In the genomic region with DNA sequence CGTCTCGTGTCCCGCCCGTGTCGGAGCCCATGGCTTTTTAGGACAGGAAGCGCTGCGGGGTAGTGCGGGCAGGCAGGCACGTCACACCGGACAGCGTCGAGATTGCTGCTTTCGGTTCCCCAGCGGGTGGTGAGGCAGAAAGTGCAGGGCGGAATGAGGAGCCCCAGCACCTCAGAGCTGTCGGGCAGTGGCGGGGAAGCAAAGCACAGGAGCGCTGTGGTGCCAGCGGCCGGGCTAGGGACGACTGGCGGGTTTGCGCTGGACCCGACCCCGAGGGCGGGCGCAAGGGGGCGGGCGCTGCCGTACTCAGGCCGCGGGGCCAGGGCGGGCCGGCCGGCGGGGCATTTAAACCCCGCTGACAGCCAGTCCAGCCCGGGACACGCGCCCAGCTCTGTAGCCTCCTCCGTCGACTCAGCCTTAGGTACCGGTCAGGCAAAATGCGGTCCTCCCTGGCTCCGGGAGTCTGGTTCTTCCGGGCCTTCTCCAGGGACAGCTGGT, we compare ENCODE assay signal across 1 cellular context.
TF ChIP-seq lines count a peak whose summit lies in the region.

SLC37A2 (plus strand) TSS at position 375 of the 498 bp plus-strand sequence; CDS start at position 438, 63 bp downstream.

TF ChIP-seq in HepG2, 621 proteins besides CTCF, POLR2A, EP300 and RAD21 (continued from another document and continues in another):
- TF ChIP-seq ZNF746 (CRISPR knock-in tag; IDR thresholded peaks at IDR 0.05) (peak; percentile 34; the same call in 1 of the 2 replicates), EHMT2 (IDR thresholded peaks at IDR 0.05; ENCODE audit: borderline replicate concordance, low read depth, low read length) (no peak), TFDP1 (CRISPR knock-in tag; IDR thresholded peaks at IDR 0.05; ENCODE audit: borderline replicate concordance) (peak; percentile 81; the same call in 1 of the 2 replicates), PHF20 (CRISPR knock-in tag; IDR thresholded peaks at IDR 0.05) (no peak), ZNF780A (CRISPR knock-in tag; IDR thresholded peaks at IDR 0.05) (0 out of 2 replicates have a peak, but pooled peaks have one; percentile 37), THAP11 (CRISPR knock-in tag; IDR thresholded peaks at IDR 0.05) (peak; percentile 13; the same call in 1 of the 2 replicates), ZBTB2 (CRISPR knock-in tag; IDR thresholded peaks at IDR 0.05; ENCODE audit: low read depth) (no peak), ZNF83 (CRISPR knock-in tag; IDR thresholded peaks at IDR 0.05; ENCODE audit: borderline replicate concordance) (no peak), E2F5 (CRISPR knock-in tag; conservative IDR thresholded peaks at IDR 0.05) (peak; percentile 91), MAX (IDR thresholded peaks at IDR 0.05) (peak; percentile 55), XRCC5 (optimal IDR thresholded peaks at IDR 0.05; ENCODE audit: low read length) (peak; percentile 49), NPAS2 (CRISPR knock-in tag; IDR thresholded peaks at IDR 0.05; ENCODE audit: borderline replicate concordance) (0 out of 2 replicates have a peak, but pooled peaks have one; percentile 4), SIN3B (IDR thresholded peaks at IDR 0.05; ENCODE audit: low read length) (0 out of 2 replicates have a peak, but pooled peaks have one; percentile 63), KDM5B (CRISPR knock-in tag; IDR thresholded peaks at IDR 0.05; ENCODE audit: borderline replicate concordance) (peak; percentile 70; the same call in 1 of the 2 replicates), ZBTB7B (CRISPR knock-in tag; IDR thresholded peaks at IDR 0.05) (no peak; the same call in 1 of the 2 replicates), SAFB2 (CRISPR knock-in tag; IDR thresholded peaks at IDR 0.05; ENCODE audit: borderline replicate concordance, low read depth) (peak; percentile 72; the same call in 1 of the 2 replicates), JUNB (CRISPR knock-in tag; IDR thresholded peaks at IDR 0.05; ENCODE audit: borderline replicate concordance) (no peak), IRF2 (CRISPR knock-in tag; IDR thresholded peaks at IDR 0.05) (peak; percentile 45; the same call in 1 of the 2 replicates), RXRA (CRISPR knock-in tag; IDR thresholded peaks at IDR 0.05) (no peak), ESRRA (CRISPR knock-in tag; IDR thresholded peaks at IDR 0.05; ENCODE audit: low read depth) (no peak), ZNF678 (CRISPR knock-in tag; IDR thresholded peaks at IDR 0.05) (0 out of 2 replicates have a peak, but pooled peaks have one; percentile 59), PRDM4 (CRISPR knock-in tag; IDR thresholded peaks at IDR 0.05; ENCODE audit: borderline replicate concordance) (no peak), ZHX2 (IDR thresholded peaks at IDR 0.05; ENCODE audit: low read depth) (no peak), ZHX2 (CRISPR knock-in tag; IDR thresholded peaks at IDR 0.05; ENCODE audit: borderline replicate concordance) (no peak), KMT2B (CRISPR knock-in tag; IDR thresholded peaks at IDR 0.05) (no peak), LCORL (IDR thresholded peaks at IDR 0.05) (no peak), LCORL (CRISPR knock-in tag; IDR thresholded peaks at IDR 0.05) (peak; percentile 62), NR0B2 (CRISPR knock-in tag; IDR thresholded peaks at IDR 0.05) (peak; percentile 61; the same call in 1 of the 2 replicates), ARID4A (CRISPR knock-in tag; IDR thresholded peaks at IDR 0.05; ENCODE audit: borderline replicate concordance) (peak; percentile 83), HCFC1 (IDR thresholded peaks at IDR 0.05; ENCODE audit: low read depth, low read length) (no peak)
- TF ChIP-seq, protein P1, sequence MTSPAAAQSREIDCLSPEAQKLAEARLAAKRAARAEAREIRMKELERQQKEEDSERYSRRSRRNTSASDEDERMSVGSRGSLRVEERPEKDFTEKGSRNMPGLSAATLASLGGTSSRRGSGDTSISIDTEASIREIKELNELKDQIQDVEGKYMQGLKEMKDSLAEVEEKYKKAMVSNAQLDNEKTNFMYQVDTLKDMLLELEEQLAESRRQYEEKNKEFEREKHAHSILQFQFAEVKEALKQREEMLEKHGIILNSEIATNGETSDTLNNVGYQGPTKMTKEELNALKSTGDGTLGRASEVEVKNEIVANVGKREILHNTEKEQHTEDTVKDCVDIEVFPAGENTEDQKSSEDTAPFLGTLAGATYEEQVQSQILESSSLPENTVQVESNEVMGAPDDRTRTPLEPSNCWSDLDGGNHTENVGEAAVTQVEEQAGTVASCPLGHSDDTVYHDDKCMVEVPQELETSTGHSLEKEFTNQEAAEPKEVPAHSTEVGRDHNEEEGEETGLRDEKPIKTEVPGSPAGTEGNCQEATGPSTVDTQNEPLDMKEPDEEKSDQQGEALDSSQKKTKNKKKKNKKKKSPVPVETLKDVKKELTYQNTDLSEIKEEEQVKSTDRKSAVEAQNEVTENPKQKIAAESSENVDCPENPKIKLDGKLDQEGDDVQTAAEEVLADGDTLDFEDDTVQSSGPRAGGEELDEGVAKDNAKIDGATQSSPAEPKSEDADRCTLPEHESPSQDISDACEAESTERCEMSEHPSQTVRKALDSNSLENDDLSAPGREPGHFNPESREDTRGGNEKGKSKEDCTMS (CRISPR knock-in tag; conservative IDR thresholded peaks at IDR 0.05), result no peak
- TF ChIP-seq, protein P2, sequence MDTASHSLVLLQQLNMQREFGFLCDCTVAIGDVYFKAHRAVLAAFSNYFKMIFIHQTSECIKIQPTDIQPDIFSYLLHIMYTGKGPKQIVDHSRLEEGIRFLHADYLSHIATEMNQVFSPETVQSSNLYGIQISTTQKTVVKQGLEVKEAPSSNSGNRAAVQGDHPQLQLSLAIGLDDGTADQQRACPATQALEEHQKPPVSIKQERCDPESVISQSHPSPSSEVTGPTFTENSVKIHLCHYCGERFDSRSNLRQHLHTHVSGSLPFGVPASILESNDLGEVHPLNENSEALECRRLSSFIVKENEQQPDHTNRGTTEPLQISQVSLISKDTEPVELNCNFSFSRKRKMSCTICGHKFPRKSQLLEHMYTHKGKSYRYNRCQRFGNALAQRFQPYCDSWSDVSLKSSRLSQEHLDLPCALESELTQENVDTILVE (CRISPR knock-in tag; IDR thresholded peaks at IDR 0.05), result no peak
